8 cellular contexts compared by ENCODE assay signal in the genomic region with DNA sequence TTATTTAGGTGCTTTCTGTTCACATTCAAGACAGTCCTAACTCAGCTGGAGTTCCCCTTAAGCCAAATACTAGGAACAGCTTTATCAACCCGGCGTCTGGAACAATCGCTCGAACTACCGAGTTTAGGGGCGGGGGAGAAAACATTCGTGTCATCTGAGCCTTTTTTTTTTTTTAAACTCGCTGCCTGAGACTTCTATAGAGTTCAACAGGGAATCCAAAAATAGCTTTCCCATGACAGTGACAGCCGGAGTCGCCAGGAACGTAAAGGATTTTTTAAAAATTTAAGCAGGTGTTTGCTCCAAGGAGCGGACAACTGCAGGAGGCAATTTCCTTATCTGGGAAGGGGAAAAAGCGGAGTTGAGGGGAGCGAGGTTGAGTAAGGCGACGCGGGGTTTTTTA. TPM values are rescaled to one million over a fixed set of nuclear protein-coding genes. Genes with fewer than 3 reads are reported as not detected.
DNase-seq lines count a peak whose midpoint lies in the region; ATAC-seq, FAIRE-seq and TF ChIP-seq lines count a peak whose summit lies in the region.

No MANE protein-coding gene starts in this region.

- POLR2A ChIA-PET in activated CD4-positive, alpha-beta memory T cell treated with anti-CD3 and anti-CD28 coated beads for 36 hours (lab: Charles Lee): interaction anchor here (1.4 kb wide), 1 partner anchor 847 kb away, joined by 3 read pairs; the partner anchor contains the start of gene TRIM44

- CTCF ChIA-PET in activated CD4-positive, alpha-beta memory T cell treated with anti-CD3 and anti-CD28 coated beads for 36 hours (lab: Charles Lee): interaction anchor here (0.7 to 3.5 kb wide), 10 partner anchors 9 to 237 kb away, joined by 3 to 34 read pairs (median 6); no protein-coding TSS in a partner anchor

- H3K27ac Mint-ChIP-seq in IgD-negative memory B cell (peak overlapping the region; percentile 93 to 99 (median 94)), nephron progenitor cell (peak overlapping the region; percentile 95)
- H3K27ac Mint-ChIP-seq in activated CD4-positive, alpha-beta memory T cell treated with anti-CD3 and anti-CD28 coated beads for 36 hours: peak overlapping the region; percentile 86

- H3K36me3 Mint-ChIP-seq in IgD-negative memory B cell (no peaks in the 10 kb centered on the region), nephron progenitor cell (ENCODE audit: low read depth) (peaks cover 5% of the 10 kb centered on the region)
- peaks cover 2% of the 10 kb centered on the region for H3K36me3 Mint-ChIP-seq in activated CD4-positive, alpha-beta memory T cell treated with anti-CD3 and anti-CD28 coated beads for 36 hours

- peak; percentile 33 for ATAC-seq in Right ventricle myocardium inferior

- FAIRE-seq in GM12891 (lab: Jason Lieb, UNC): no peak

- no peak for TF ChIP-seq POLR2A in GM12891 (IDR thresholded peaks at IDR 0.05; ENCODE audit: low read depth, low read length)

- H3K4me1 Mint-ChIP-seq in IgD-negative memory B cell: peaks cover 22 to 34% (median 25%) of the 10 kb centered on the region in 3 donors
- peaks cover 32% of the 10 kb centered on the region for H3K4me1 Mint-ChIP-seq in activated CD4-positive, alpha-beta memory T cell treated with anti-CD3 and anti-CD28 coated beads for 36 hours (ENCODE audit: low read depth)
- peaks cover 19% of the 10 kb centered on the region for H3K4me1 Mint-ChIP-seq in nephron progenitor cell

- intact Hi-C loops in Right ventricle myocardium inferior (cut with DNase I) (no loop called here), cardiac septum (cut with DNase I) (loop anchor here (1.0 kb wide), 1 partner anchor 9 kb away; no protein-coding TSS in a partner anchor)
- intact Hi-C loops in activated CD4-positive, alpha-beta memory T cell treated with anti-CD3 and anti-CD28 coated beads for 36 hours (cut with micrococcal nuclease): loop anchor here (2.0 to 10.0 kb wide), 4 partner anchors 132 to 894 kb away; partner anchors contain the start of genes FJX1 and TRIM44

- DNase-seq in Right ventricle myocardium inferior (ENCODE audit: missing footprints) (no peak), cardiac septum (ENCODE audit: low spot score) (no peak), fibroblast of mammary gland (ENCODE audit: low read depth) (peak; percentile 24), nephron progenitor cell (peak; percentile 13), GM12891 (ENCODE audit: insufficient read length, low spot score) (no peak), NCI-H187 (lab: John Stamatoyannopoulos, UW) (no peak)
- DNase-seq in activated CD4-positive, alpha-beta memory T cell treated with anti-CD3 and anti-CD28 coated beads for 36 hours: peak; percentile 57

- H3K9me3 Mint-ChIP-seq in IgD-negative memory B cell: peaks cover 0 to 4% (median 3%) of the 10 kb centered on the region in 3 donors
- no peaks in the 10 kb centered on the region for H3K9me3 Mint-ChIP-seq in activated CD4-positive, alpha-beta memory T cell treated with anti-CD3 and anti-CD28 coated beads for 36 hours
- peaks cover 15% of the 10 kb centered on the region for H3K9me3 Mint-ChIP-seq in nephron progenitor cell

- H3K27me3 Mint-ChIP-seq in IgD-negative memory B cell: peaks cover 4% of the 10 kb centered on the region
- peaks cover 4% of the 10 kb centered on the region for H3K27me3 Mint-ChIP-seq in activated CD4-positive, alpha-beta memory T cell treated with anti-CD3 and anti-CD28 coated beads for 36 hours
- H3K27me3 Mint-ChIP-seq in nephron progenitor cell (ENCODE audit: low read depth, poor library complexity): peaks cover 23% of the 10 kb centered on the region

- H3K4me3 ChIP-seq in fibroblast of mammary gland (ENCODE audit: control insufficient read depth, low read depth, low read length): peak overlapping the region; percentile 97

- H3K4me3 Mint-ChIP-seq in IgD-negative memory B cell: peak overlapping the region; percentile 93 to 99 (median 98)
- H3K4me3 Mint-ChIP-seq in activated CD4-positive, alpha-beta memory T cell treated with anti-CD3 and anti-CD28 coated beads for 36 hours: peak overlapping the region; percentile 94
- peak overlapping the region; percentile 99 for H3K4me3 Mint-ChIP-seq in nephron progenitor cell

- TF ChIP-seq CTCF in fibroblast of mammary gland (conservative IDR thresholded peaks at IDR 0.05; ENCODE audit: control insufficient read depth, insufficient read depth, low read depth, low read length): no peak
- no peak for TF ChIP-seq CTCF in nephron progenitor cell (IDR thresholded peaks at IDR 0.05)

TF ChIP-seq in GM12891, 5 proteins besides CTCF, POLR2A, EP300 and RAD21:
- TF ChIP-seq TAF1 (IDR thresholded peaks at IDR 0.05; ENCODE audit: low read depth, low read length) (no peak), PAX5 (IDR thresholded peaks at IDR 0.05; ENCODE audit: insufficient read depth, low read length, severe bottlenecking) (no peak), POU2F2 (IDR thresholded peaks at IDR 0.05; ENCODE audit: low read depth, low read length) (no peak), SPI1 (IDR thresholded peaks at IDR 0.05; ENCODE audit: low read depth, low read length) (no peak), POLR2AphosphoS5 (IDR thresholded peaks at IDR 0.05; ENCODE audit: low read depth, low read length) (no peak)

RNA-seq across cellular contexts. Expression of gene TRAF6, which starts 0.8 kb away (rescaled TPM):
- total RNA-seq in Right ventricle myocardium inferior (12.1 TPM), cardiac septum (17.8 TPM)
- polyA plus RNA-seq in IgD-negative memory B cell: 12.2 TPM
- total RNA-seq in activated CD4-positive, alpha-beta memory T cell treated with anti-CD3 and anti-CD28 coated beads for 36 hours: 10 to 100 TPM; 12.0 to 12.1 TPM
- 3.0 TPM for polyA plus RNA-seq in GM12891 (2012; ENCODE audit: low read depth, missing spikeins)

RNA-seq across cellular contexts. Expression of gene RAG1, which starts 58.5 kb away (rescaled TPM):
- 1.6 TPM for total RNA-seq in Right ventricle myocardium inferior
- 1.2 TPM for total RNA-seq in cardiac septum
- polyA plus RNA-seq in IgD-negative memory B cell: 0.06 TPM
- total RNA-seq in activated CD4-positive, alpha-beta memory T cell treated with anti-CD3 and anti-CD28 coated beads for 36 hours: under 1 TPM; 0.29 to 0.41 TPM
- polyA plus RNA-seq in GM12891 (2012; ENCODE audit: low read depth, missing spikeins): 0.03 TPM

Comparison
In these comparisons a context has a peak if more than half of its experiments do, and no peak if none do; other contexts are left out.
1. DNase-seq: peak in activated CD4-positive, alpha-beta memory T cell treated with anti-CD3 and anti-CD28 coated beads for 36 hours (single experiment), fibroblast of mammary gland (single experiment) and nephron progenitor cell (single experiment); none in Right ventricle myocardium inferior (single experiment), cardiac septum (single experiment), GM12891 (single experiment) and NCI-H187 (0 of 2).
2. Peak in every context shown above with its lines, with median percentiles within 50 percentile points of each other: H3K27ac Mint-ChIP-seq and H3K4me3 Mint-ChIP-seq.